Comparison of ENCODE assay signal across 8 cellular contexts in genomic region chr5:109410389-109411174, GRCh38. TPM values are rescaled to one million over a fixed set of nuclear protein-coding genes. Genes with fewer than 3 reads are reported as not detected.
DNase-seq lines count a peak whose midpoint lies in the region; TF ChIP-seq lines count a peak whose summit lies in the region.

No MANE protein-coding gene starts in this region.

- peaks cover 6% of the 10 kb centered on the region for H3K36me3 Mint-ChIP-seq in activated naive CD8-positive, alpha-beta T cell
- no peaks in the 10 kb centered on the region for H3K36me3 Mint-ChIP-seq in glutamatergic neuron (ENCODE audit: unreplicated experiment)

- peak overlapping the region; percentile 97 for H3K27ac Mint-ChIP-seq in activated naive CD8-positive, alpha-beta T cell
- peak overlapping the region; percentile 99 for H3K27ac Mint-ChIP-seq in glutamatergic neuron (ENCODE audit: unreplicated experiment)

- CTCF ChIA-PET in BJ (lab: Yijun Ruan, JAX): interaction anchor here (0.6 to 1.5 kb wide), 2 partner anchors 17 to 1277 kb away, joined by 3 read pairs; no protein-coding TSS in a partner anchor

- TF ChIP-seq POLR2A in GM19099 (IDR thresholded peaks at IDR 0.05; ENCODE audit: extremely low read depth, insufficient read length, low read depth): peak; percentile 62

- H3K27ac ChIP-seq in HL-60 (replicated peaks) (peak overlapping the region; percentile 91), urinary bladder (ENCODE audit: low read depth) (peak overlapping the region; percentile 96)

- no peak for TF ChIP-seq CTCF in BJ (IDR thresholded peaks at IDR 0.05; ENCODE audit: insufficient read depth, low read depth, low read length)
- no peak for TF ChIP-seq CTCF in HL-60 (IDR thresholded peaks at IDR 0.05; ENCODE audit: insufficient read depth, low read length)
- TF ChIP-seq CTCF in glutamatergic neuron (IDR thresholded peaks at IDR 0.05; ENCODE audit: partially characterized antibody, unreplicated experiment): peak; percentile 5

- H3K4me1 Mint-ChIP-seq in activated naive CD8-positive, alpha-beta T cell (ENCODE audit: low read depth): peaks cover 49% of the 10 kb centered on the region
- H3K4me1 Mint-ChIP-seq in glutamatergic neuron (ENCODE audit: low read depth, unreplicated experiment): peaks cover 15% of the 10 kb centered on the region

- H3K4me1 ChIP-seq in urinary bladder (ENCODE audit: insufficient read depth): no peaks in the 10 kb centered on the region

- no peaks in the 10 kb centered on the region for H3K27me3 Mint-ChIP-seq in activated naive CD8-positive, alpha-beta T cell
- H3K27me3 Mint-ChIP-seq in glutamatergic neuron (ENCODE audit: unreplicated experiment): peaks cover 15% of the 10 kb centered on the region

- H3K9me3 Mint-ChIP-seq in activated naive CD8-positive, alpha-beta T cell (ENCODE audit: low read depth): peaks cover 9% of the 10 kb centered on the region
- H3K9me3 Mint-ChIP-seq in glutamatergic neuron (ENCODE audit: unreplicated experiment): peaks cover 26% of the 10 kb centered on the region

- peak overlapping the region; percentile 92 for H3K4me3 Mint-ChIP-seq in activated naive CD8-positive, alpha-beta T cell
- H3K4me3 Mint-ChIP-seq in glutamatergic neuron (ENCODE audit: unreplicated experiment): peak overlapping the region; percentile 95

- H3K36me3 ChIP-seq in BJ (ENCODE audit: control insufficient read depth, insufficient read depth, low read length): no peaks in the 10 kb centered on the region
- H3K36me3 ChIP-seq in urinary bladder (ENCODE audit: insufficient read depth): no peaks in the 10 kb centered on the region

- POLR2A ChIA-PET in BJ (lab: Charles Lee): interaction anchor here (0.7 to 1.0 kb wide), 2 partner anchors 11 to 85 kb away, joined by 3 read pairs; no protein-coding TSS in a partner anchor

- 2% methylated on average over 26 of the region's 26 CpGs for WGBS in urinary bladder

- H3K27me3 ChIP-seq in BJ (ENCODE audit: control insufficient read depth, insufficient read depth, low read length) (no peaks in the 10 kb centered on the region), HL-60 (ENCODE audit: insufficient read depth, poor library complexity, severe bottlenecking) (no peaks in the 10 kb centered on the region)

- H3K4me3 ChIP-seq in BJ (ENCODE audit: low read depth, low read length) (peak overlapping the region; percentile 44), HL-60 (replicated peaks; ENCODE audit: insufficient read depth, low read length) (peak overlapping the region; percentile 44), urinary bladder (ENCODE audit: low read depth, low read length) (peak overlapping the region; percentile 49)

- no peak for DNase-seq in BJ (ENCODE audit: low read depth)
- DNase-seq in HL-60 (ENCODE audit: low read depth in 1 of 2, low spot score in 1 of 2): peak; percentile 28 to 54
- DNase-seq in SHP77 (lab: John Stamatoyannopoulos, UW): peak; percentile 62 to 65
- peak; percentile 71 for DNase-seq in glutamatergic neuron
- DNase-seq in occipital lobe (lab: John Stamatoyannopoulos, UW): peak; percentile 70

RNA-seq across cellular contexts. Expression of gene PJA2, which starts 0.8 kb away (rescaled TPM):
- polyA plus RNA-seq in BJ (2011; rRNA removed) (33.6 and 65.3 TPM in 2 replicates), urinary bladder (130 TPM)
- polyA minus RNA-seq in BJ (2011; rRNA and poly(A)+ RNA removed): 37.5 and 39.5 TPM in 2 replicates
- total RNA-seq in glutamatergic neuron (ENCODE audit: unreplicated experiment) (156 TPM), occipital lobe (299 TPM), urinary bladder (236 TPM)
